In genomic region chr2:209942936-209943605, GRCh38 we compare ENCODE assay signal across 18 cellular contexts. TPM values are rescaled to one million over a fixed set of nuclear protein-coding genes. Genes with fewer than 3 reads are reported as not detected.
DNase-seq lines count a peak whose midpoint lies in the region; ATAC-seq and TF ChIP-seq lines count a peak whose summit lies in the region.
"Had no signal": no experiment of that assay in that cellular context is flagged by ENCODE, and none has a peak within 500 bp of the region (broad histone marks: within the 10 kb centered on the region; RNA-seq: fewer than 3 reads in every experiment).

No MANE protein-coding gene starts in this region.

- no peak overlapping the region for H3K4me3 Mint-ChIP-seq in neural progenitor cell
- H3K4me3 Mint-ChIP-seq in osteocyte (ENCODE audit: unreplicated experiment) = no peak overlapping the region
- H3K4me3 Mint-ChIP-seq: HFFc6 had no signal

- no peak overlapping the region for H3K4me2 ChIP-seq in neural progenitor cell

- H3K9ac ChIP-seq in neural progenitor cell = no peak overlapping the region

- H3K79me2 ChIP-seq in neural progenitor cell (ENCODE audit: low read depth) = no peaks in the 10 kb centered on the region

- H2AFZ ChIP-seq in neural progenitor cell (replicated peaks) = no peak overlapping the region

- peak overlapping the region; percentile 92 for H3K27ac ChIP-seq in SJCRH30
- H3K27ac ChIP-seq in neural progenitor cell = no peak overlapping the region
- H3K27ac ChIP-seq: C4-2B had no signal

- H3K4me1 ChIP-seq in SJCRH30 = peaks cover 23% of the 10 kb centered on the region
- H3K4me1 ChIP-seq in neural progenitor cell = no peaks in the 10 kb centered on the region

- H3K9me3 Mint-ChIP-seq in neural progenitor cell = peaks cover 9% of the 10 kb centered on the region
- no peaks in the 10 kb centered on the region for H3K9me3 Mint-ChIP-seq in osteocyte (ENCODE audit: unreplicated experiment)
- H3K9me3 Mint-ChIP-seq: HFFc6 had no signal

- no peak for ATAC-seq in HG03342 (IDR thresholded peaks at IDR 0.05; ENCODE audit: unreplicated experiment)
- no peak for ATAC-seq in omental fat pad (ENCODE audit: low FRiP score)
- no peak for ATAC-seq in HG02973 (IDR thresholded peaks at IDR 0.05; ENCODE audit: unreplicated experiment)

- H3K9me3 ChIP-seq in SJCRH30 (replicated peaks) (no peaks in the 10 kb centered on the region), neural progenitor cell (ENCODE audit: low read depth) (no peaks in the 10 kb centered on the region)

- no peaks in the 10 kb centered on the region for H3K36me3 ChIP-seq in SJCRH30
- no peaks in the 10 kb centered on the region for H3K36me3 ChIP-seq in neural progenitor cell

- H3K27me3 ChIP-seq in SJCRH30 = no peaks in the 10 kb centered on the region
- no peaks in the 10 kb centered on the region for H3K27me3 ChIP-seq in neural progenitor cell

- H3K4me3 ChIP-seq in SJCRH30 = no peak overlapping the region
- H3K4me3 ChIP-seq in cardiac fibroblast (replicated peaks in 1 of 2; ENCODE audit: low read depth in 2 of 2, low read length in 2 of 2) = no peak overlapping the region
- H3K4me3 ChIP-seq in fibroblast of pulmonary artery (replicated peaks; ENCODE audit: low read depth, low read length) = no peak overlapping the region
- H3K4me3 ChIP-seq in neural progenitor cell = no peak overlapping the region

- no peak for TF ChIP-seq CTCF in cardiac fibroblast (IDR thresholded peaks at IDR 0.05; ENCODE audit: low read depth, low read length)
- TF ChIP-seq CTCF in fibroblast of pulmonary artery (IDR thresholded peaks at IDR 0.05; ENCODE audit: low read length, missing control alignments) = no peak
- TF ChIP-seq CTCF in neural progenitor cell (IDR thresholded peaks at IDR 0.05) = no peak
- no peak for TF ChIP-seq CTCF in osteocyte (IDR thresholded peaks at IDR 0.05)
- no peak for TF ChIP-seq CTCF in omental fat pad (IDR thresholded peaks at IDR 0.05)

- DNase-seq in SJCRH30 (peak; percentile 94 to 97), cardiac fibroblast (ENCODE audit: low read depth in 2 of 2) (peak; percentile 5 to 23), fibroblast of pulmonary artery (ENCODE audit: low read depth) (peak; percentile 51), neural progenitor cell (ENCODE audit: low spot score) (no peak), osteocyte (ENCODE audit: extremely low spot score, unreplicated experiment) (no peak), omental fat pad (ENCODE audit: low spot score) (no peak)
- DNase-seq: DMS153, HFFc6, IMR-90, Karpas-422, NCI-H1105 treated with DMSO at 0.1 percent for 48 hours, NCI-H187, NCI-H345, NCI-H526, SHP77 had no signal

- no peaks in the 10 kb centered on the region for H3F3A ChIP-seq in neural progenitor cell (ENCODE audit: low read depth)

- H4K20me1 ChIP-seq in neural progenitor cell (ENCODE audit: low read depth) = no peaks in the 10 kb centered on the region

- H3K4me1 Mint-ChIP-seq in neural progenitor cell (peaks cover 16% of the 10 kb centered on the region), osteocyte (ENCODE audit: unreplicated experiment) (peaks cover 9% of the 10 kb centered on the region)

- H3K27me3 Mint-ChIP-seq in neural progenitor cell (ENCODE audit: insufficient read depth, low read depth) (peaks cover 2% of the 10 kb centered on the region), osteocyte (ENCODE audit: unreplicated experiment) (no peaks in the 10 kb centered on the region)

- H3K27ac Mint-ChIP-seq in neural progenitor cell (peak overlapping the region; percentile 63), osteocyte (ENCODE audit: unreplicated experiment) (no peak overlapping the region)
- H3K27ac Mint-ChIP-seq: HFFc6 had no signal

- H3K36me3 Mint-ChIP-seq in neural progenitor cell (peaks cover 17% of the 10 kb centered on the region), osteocyte (ENCODE audit: unreplicated experiment) (no peaks in the 10 kb centered on the region)

RNA-seq across cellular contexts. Expression of gene RPE, which starts 59.4 kb away (rescaled TPM):
- total RNA-seq in SJCRH30 (2014; rRNA removed; shearing (Covaris generic)) = 69.7 and 75.1 TPM in 2 replicates
- total RNA-seq in neural progenitor cell (ENCODE audit: low replicate concordance) = 92.3 TPM in 2 replicates
- total RNA-seq in osteocyte = 39.0 and 45.7 TPM in 2 replicates
- 10 to 100 TPM; 45.3 to 63.2 (median 50.4) TPM for total RNA-seq in omental fat pad

Comparison
In these comparisons a context has a peak if more than half of its experiments do, and no peak if none do; other contexts are left out.
1. DNase-seq: peak in SJCRH30 (2 of 2), cardiac fibroblast (2 of 2) and fibroblast of pulmonary artery (single experiment); none in neural progenitor cell (single experiment), osteocyte (single experiment) and omental fat pad (single experiment).